1 cellular context compared by ENCODE assay signal in the genomic region with DNA sequence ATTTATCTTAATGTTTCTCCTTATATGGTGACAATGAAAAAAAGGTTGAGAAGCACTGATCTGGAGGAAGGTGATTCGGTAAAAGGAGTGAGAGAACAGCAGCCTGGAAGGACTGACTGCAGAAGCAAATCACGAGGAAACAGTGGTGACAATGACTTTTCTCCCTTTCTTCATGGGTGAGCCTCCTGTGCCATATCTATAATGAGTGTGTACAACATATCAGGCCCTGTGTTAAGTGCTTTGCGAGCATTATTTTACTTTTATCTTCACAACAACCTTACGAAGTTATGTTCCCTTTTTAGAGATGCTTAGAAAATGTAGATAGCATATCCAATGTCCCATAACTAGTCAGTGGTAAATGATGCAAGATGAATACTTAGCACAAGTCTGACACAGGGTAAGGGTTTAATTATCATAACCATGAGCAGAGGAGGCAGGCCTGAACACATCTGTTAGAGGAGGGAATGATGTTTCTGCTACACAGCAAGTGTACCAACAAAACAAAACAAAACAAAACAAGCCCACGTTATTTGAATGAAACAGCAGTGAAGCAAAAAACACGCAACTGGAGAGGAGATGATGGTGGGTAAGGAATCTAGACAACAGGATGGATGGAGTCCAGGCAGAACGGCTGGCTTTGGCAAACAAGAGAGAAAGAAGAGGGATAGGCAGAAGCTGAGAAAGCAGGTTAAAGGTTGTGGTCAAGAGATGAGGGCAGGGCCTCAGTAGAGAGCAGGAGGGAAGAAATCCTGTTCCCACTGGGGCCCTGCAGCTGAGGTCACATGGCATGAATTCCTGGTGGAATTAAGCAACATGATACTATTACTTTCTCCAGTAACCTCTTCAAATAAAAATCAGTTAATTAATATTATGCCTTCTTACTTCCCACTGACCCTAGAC.
TF ChIP-seq lines count a peak whose summit lies in the region.

No MANE protein-coding gene starts in this region.

TF ChIP-seq in GM12878, 131 proteins besides CTCF, POLR2A, EP300 and RAD21:
- TF ChIP-seq GABPA (IDR thresholded peaks at IDR 0.05; ENCODE audit: low read depth) (no peak), SMARCA5 (IDR thresholded peaks at IDR 0.05) (no peak), ASH2L (IDR thresholded peaks at IDR 0.05; ENCODE audit: borderline replicate concordance, low read depth) (no peak), HDAC2 (IDR thresholded peaks at IDR 0.05) (no peak), FOXK2 (IDR thresholded peaks at IDR 0.05) (no peak), EED (IDR thresholded peaks at IDR 0.05; ENCODE audit: low read depth) (no peak), BCL11A (IDR thresholded peaks at IDR 0.05; ENCODE audit: low read depth, low read length) (no peak), SREBF2 (IDR thresholded peaks at IDR 0.05; ENCODE audit: low read length) (no peak), CBX3 (IDR thresholded peaks at IDR 0.05; ENCODE audit: borderline replicate concordance, low read depth) (no peak), ELK1 (IDR thresholded peaks at IDR 0.05; ENCODE audit: low read depth, low read length) (no peak), NR2F1 (conservative IDR thresholded peaks at IDR 0.05) (no peak)
- TF ChIP-seq, protein P1, sequence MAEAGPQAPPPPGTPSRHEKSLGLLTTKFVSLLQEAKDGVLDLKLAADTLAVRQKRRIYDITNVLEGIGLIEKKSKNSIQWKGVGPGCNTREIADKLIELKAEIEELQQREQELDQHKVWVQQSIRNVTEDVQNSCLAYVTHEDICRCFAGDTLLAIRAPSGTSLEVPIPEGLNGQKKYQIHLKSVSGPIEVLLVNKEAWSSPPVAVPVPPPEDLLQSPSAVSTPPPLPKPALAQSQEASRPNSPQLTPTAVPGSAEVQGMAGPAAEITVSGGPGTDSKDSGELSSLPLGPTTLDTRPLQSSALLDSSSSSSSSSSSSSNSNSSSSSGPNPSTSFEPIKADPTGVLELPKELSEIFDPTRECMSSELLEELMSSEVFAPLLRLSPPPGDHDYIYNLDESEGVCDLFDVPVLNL (IDR thresholded peaks at IDR 0.05; ENCODE audit: low read depth, low read length), result no peak
- TF ChIP-seq, protein P2, sequence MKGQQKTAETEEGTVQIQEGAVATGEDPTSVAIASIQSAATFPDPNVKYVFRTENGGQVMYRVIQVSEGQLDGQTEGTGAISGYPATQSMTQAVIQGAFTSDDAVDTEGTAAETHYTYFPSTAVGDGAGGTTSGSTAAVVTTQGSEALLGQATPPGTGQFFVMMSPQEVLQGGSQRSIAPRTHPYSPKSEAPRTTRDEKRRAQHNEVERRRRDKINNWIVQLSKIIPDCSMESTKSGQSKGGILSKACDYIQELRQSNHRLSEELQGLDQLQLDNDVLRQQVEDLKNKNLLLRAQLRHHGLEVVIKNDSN (IDR thresholded peaks at IDR 0.05; ENCODE audit: borderline replicate concordance, extremely low read length, insufficient read depth, low read depth, low read length), result no peak
